1 cellular context compared by ENCODE assay signal in genomic region chr1:86823821-86824500, GRCh38.
TF ChIP-seq lines count a peak whose summit lies in the region.

No MANE protein-coding gene starts in this region.

TF ChIP-seq in GM23338, 12 proteins besides CTCF, POLR2A, EP300 and RAD21 (continued from another document):
- TF ChIP-seq, protein P1, sequence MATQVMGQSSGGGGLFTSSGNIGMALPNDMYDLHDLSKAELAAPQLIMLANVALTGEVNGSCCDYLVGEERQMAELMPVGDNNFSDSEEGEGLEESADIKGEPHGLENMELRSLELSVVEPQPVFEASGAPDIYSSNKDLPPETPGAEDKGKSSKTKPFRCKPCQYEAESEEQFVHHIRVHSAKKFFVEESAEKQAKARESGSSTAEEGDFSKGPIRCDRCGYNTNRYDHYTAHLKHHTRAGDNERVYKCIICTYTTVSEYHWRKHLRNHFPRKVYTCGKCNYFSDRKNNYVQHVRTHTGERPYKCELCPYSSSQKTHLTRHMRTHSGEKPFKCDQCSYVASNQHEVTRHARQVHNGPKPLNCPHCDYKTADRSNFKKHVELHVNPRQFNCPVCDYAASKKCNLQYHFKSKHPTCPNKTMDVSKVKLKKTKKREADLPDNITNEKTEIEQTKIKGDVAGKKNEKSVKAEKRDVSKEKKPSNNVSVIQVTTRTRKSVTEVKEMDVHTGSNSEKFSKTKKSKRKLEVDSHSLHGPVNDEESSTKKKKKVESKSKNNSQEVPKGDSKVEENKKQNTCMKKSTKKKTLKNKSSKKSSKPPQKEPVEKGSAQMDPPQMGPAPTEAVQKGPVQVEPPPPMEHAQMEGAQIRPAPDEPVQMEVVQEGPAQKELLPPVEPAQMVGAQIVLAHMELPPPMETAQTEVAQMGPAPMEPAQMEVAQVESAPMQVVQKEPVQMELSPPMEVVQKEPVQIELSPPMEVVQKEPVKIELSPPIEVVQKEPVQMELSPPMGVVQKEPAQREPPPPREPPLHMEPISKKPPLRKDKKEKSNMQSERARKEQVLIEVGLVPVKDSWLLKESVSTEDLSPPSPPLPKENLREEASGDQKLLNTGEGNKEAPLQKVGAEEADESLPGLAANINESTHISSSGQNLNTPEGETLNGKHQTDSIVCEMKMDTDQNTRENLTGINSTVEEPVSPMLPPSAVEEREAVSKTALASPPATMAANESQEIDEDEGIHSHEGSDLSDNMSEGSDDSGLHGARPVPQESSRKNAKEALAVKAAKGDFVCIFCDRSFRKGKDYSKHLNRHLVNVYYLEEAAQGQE (IDR thresholded peaks at IDR 0.05; ENCODE audit: unreplicated experiment), result no peak
- TF ChIP-seq ZNF331 (CRISPR knock-in tag; IDR thresholded peaks at IDR 0.05; ENCODE audit: low read depth) (no peak), STAT1 (IDR thresholded peaks at IDR 0.05; ENCODE audit: unreplicated experiment) (no peak), EZH2 (IDR thresholded peaks at IDR 0.05; ENCODE audit: low read depth, unreplicated experiment) (no peak), ETS1 (IDR thresholded peaks at IDR 0.05) (no peak), EZH2phosphoT487 (IDR thresholded peaks at IDR 0.05; ENCODE audit: unreplicated experiment) (no peak), POLR2AphosphoS5 (IDR thresholded peaks at IDR 0.05; ENCODE audit: low read depth) (no peak)
- TF ChIP-seq, protein P2, sequence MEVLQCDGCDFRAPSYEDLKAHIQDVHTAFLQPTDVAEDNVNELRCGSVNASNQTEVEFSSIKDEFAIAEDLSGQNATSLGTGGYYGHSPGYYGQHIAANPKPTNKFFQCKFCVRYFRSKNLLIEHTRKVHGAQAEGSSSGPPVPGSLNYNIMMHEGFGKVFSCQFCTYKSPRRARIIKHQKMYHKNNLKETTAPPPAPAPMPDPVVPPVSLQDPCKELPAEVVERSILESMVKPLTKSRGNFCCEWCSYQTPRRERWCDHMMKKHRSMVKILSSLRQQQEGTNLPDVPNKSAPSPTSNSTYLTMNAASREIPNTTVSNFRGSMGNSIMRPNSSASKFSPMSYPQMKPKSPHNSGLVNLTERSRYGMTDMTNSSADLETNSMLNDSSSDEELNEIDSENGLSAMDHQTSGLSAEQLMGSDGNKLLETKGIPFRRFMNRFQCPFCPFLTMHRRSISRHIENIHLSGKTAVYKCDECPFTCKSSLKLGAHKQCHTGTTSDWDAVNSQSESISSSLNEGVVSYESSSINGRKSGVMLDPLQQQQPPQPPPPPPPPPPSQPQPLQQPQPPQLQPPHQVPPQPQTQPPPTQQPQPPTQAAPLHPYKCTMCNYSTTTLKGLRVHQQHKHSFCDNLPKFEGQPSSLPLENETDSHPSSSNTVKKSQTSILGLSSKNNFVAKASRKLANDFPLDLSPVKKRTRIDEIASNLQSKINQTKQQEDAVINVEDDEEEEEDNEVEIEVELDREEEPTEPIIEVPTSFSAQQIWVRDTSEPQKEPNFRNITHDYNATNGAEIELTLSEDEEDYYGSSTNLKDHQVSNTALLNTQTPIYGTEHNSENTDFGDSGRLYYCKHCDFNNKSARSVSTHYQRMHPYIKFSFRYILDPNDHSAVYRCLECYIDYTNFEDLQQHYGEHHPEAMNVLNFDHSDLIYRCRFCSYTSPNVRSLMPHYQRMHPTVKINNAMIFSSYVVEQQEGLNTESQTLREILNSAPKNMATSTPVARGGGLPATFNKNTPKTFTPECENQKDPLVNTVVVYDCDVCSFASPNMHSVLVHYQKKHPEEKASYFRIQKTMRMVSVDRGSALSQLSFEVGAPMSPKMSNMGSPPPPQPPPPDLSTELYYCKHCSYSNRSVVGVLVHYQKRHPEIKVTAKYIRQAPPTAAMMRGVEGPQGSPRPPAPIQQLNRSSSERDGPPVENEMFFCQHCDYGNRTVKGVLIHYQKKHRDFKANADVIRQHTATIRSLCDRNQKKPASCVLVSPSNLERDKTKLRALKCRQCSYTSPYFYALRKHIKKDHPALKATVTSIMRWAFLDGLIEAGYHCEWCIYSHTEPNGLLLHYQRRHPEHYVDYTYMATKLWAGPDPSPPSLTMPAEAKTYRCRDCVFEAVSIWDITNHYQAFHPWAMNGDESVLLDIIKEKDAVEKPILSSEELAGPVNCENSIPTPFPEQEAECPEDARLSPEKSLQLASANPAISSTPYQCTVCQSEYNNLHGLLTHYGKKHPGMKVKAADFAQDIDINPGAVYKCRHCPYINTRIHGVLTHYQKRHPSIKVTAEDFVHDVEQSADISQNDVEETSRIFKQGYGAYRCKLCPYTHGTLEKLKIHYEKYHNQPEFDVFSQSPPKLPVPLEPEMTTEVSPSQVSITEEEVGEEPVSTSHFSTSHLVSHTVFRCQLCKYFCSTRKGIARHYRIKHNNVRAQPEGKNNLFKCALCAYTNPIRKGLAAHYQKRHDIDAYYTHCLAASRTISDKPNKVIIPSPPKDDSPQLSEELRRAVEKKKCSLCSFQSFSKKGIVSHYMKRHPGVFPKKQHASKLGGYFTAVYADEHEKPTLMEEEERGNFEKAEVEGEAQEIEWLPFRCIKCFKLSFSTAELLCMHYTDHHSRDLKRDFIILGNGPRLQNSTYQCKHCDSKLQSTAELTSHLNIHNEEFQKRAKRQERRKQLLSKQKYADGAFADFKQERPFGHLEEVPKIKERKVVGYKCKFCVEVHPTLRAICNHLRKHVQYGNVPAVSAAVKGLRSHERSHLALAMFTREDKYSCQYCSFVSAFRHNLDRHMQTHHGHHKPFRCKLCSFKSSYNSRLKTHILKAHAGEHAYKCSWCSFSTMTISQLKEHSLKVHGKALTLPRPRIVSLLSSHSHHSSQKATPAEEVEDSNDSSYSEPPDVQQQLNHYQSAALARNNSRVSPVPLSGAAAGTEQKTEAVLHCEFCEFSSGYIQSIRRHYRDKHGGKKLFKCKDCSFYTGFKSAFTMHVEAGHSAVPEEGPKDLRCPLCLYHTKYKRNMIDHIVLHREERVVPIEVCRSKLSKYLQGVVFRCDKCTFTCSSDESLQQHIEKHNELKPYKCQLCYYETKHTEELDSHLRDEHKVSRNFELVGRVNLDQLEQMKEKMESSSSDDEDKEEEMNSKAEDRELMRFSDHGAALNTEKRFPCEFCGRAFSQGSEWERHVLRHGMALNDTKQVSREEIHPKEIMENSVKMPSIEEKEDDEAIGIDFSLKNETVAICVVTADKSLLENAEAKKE (CRISPR knock-in tag; IDR thresholded peaks at IDR 0.05), result no peak
